In the genomic region with DNA sequence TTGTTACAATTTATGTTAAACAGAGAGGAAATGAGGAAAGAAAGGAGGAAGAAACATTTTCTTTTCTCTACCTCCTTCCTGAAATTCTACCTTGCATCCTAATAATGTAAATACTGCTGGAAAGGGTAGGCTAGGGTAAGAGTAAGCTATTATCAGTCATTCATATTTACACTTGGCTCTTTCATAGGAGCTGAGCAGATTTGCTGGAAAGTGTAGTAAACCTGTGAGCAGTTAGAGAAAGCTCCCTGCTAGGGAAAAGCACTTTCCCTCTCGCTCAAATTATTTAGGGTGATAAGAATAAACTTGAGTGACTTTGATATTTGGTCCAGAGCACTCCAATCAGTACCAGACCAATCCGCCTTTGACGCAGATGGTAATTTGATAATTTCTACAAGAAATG, we compare ENCODE assay signal across 26 cellular contexts.
"Had no signal": no experiment of that assay in that cellular context is flagged by ENCODE, and none has a peak within 500 bp of the region (broad histone marks: within the 10 kb centered on the region; RNA-seq: fewer than 3 reads in every experiment).

No MANE protein-coding gene starts in this region.

- H3K4me3 ChIP-seq: adrenal gland, body of pancreas, MG63, SK-N-MC had no signal

- H3K4me1 ChIP-seq: adrenal gland, body of pancreas had no signal

- H3K36me3 ChIP-seq: adrenal gland, MG63 had no signal

- ATAC-seq: activated naive CD4-positive, alpha-beta T cell treated with anti-CD3 and anti-CD28 coated beads, Interleukin-2, amount 50 U/mL, for 72 hours; activated T-cell treated with anti-CD3 and anti-CD28 coated beads, Interleukin-2, amount 50 U/mL, for 4 hours; body of pancreas had no signal

- DNase-seq: activated B cell treated with CpG ODN at 0.5 μM for 24 hours; activated CD4-positive, alpha-beta memory T cell treated with anti-CD3 and anti-CD28 coated beads for 36 hours; activated CD4-positive, alpha-beta T cell treated with anti-CD3 and anti-CD28 coated beads for 4 hours; activated CD4-positive, alpha-beta T cell treated with anti-CD3 and anti-CD28 coated beads, Interleukin-2, amount 50 U/mL, for 1 hour; activated CD4-positive, CD25-positive, alpha-beta regulatory T cell treated with anti-CD3 and anti-CD28 coated beads, Interleukin-2, amount 50 U/mL, for 72 hours; activated CD8-positive, alpha-beta memory T cell treated with anti-CD3 and anti-CD28 coated beads, Interleukin-2, amount 50 U/mL, for 4 hours; activated gamma-delta T cell treated with Interleukin-2 at 50 U/mL for 16 hours; activated naive CD4-positive, alpha-beta T cell treated with anti-CD3 and anti-CD28 coated beads for 36 hours; activated T-cell treated with anti-CD3 and anti-CD28 coated beads for 4 hours; activated T-cell treated with anti-CD3 and anti-CD28 coated beads, Interleukin-2, amount 50 U/mL, for 4 hours; central memory CD4-positive, alpha-beta T cell; Kasumi-1; KG1; MG63; NCI-H1048; NCI-H187 treated with DMSO at 0.1 percent for 48 hours; Right ventricle myocardium superior; SW 1271; T-helper 1 cell; T-helper 2 cell; T-helper 9 cell had no signal

- H3K27ac ChIP-seq: adrenal gland, body of pancreas, SK-N-MC, VCaP had no signal

- H3K9me3 ChIP-seq: adrenal gland, body of pancreas, MG63 had no signal

- H3K27me3 ChIP-seq: adrenal gland, body of pancreas, MG63 had no signal
